In genomic region chrX:47231167-47231566, GRCh38 we compare ENCODE assay signal across 19 cellular contexts. TPM values are rescaled to one million over a fixed set of nuclear protein-coding genes. Genes with fewer than 3 reads are reported as not detected.
DNase-seq lines count a peak whose midpoint lies in the region; ATAC-seq and TF ChIP-seq lines count a peak whose summit lies in the region.
"Had no signal": no experiment of that assay in that cellular context is flagged by ENCODE, and none has a peak within 500 bp of the region (broad histone marks: within the 10 kb centered on the region; RNA-seq: fewer than 3 reads in every experiment).

No MANE protein-coding gene starts in this region.

- no peak overlapping the region for H3K9ac ChIP-seq in mammary epithelial cell (ENCODE audit: insufficient read depth, low read length)

- H3K9me2 ChIP-seq in OCI-LY7 (ENCODE audit: insufficient read depth, low read length) = no peaks in the 10 kb centered on the region

- H3K9me3 ChIP-seq in mammary epithelial cell (replicated peaks; ENCODE audit: insufficient read depth, low read length) = no peaks in the 10 kb centered on the region
- H3K9me3 ChIP-seq in breast epithelium = no peaks in the 10 kb centered on the region
- H3K9me3 ChIP-seq in OCI-LY7 (ENCODE audit: low read length) = no peaks in the 10 kb centered on the region
- H3K9me3 ChIP-seq: right lobe of liver, SJCRH30, tibial nerve had no signal

- dilution Hi-C loops in mammary epithelial cell (cut with HindIII; ENCODE audit: low sequenced_read_pairs) = no loop called here

- no peaks in the 10 kb centered on the region for H4K20me1 ChIP-seq in mammary epithelial cell (ENCODE audit: insufficient read depth, low read length)
- no peaks in the 10 kb centered on the region for H4K20me1 ChIP-seq in OCI-LY7 (ENCODE audit: insufficient read depth, low read length)

- peak overlapping the region; percentile 99 for H3K27ac Mint-ChIP-seq in stimulated activated memory B cell treated with anti-CD40 and anti-IgM and Interleukin-4, amounts not matched to agents 10 μg/mL and 1 μg/mL and 100 μg/mL, for 72 hours
- H3K27ac Mint-ChIP-seq: stimulated activated effector memory CD8-positive, alpha-beta T cell treated with anti-CD3 and anti-CD28 coated beads, Interleukin-12 subunit alpha, Interleukin-12 subunit beta, amount 100 ng/mL, for 72 hours had no signal

- H3K36me3 Mint-ChIP-seq in stimulated activated memory B cell treated with anti-CD40 and anti-IgM and Interleukin-4, amounts not matched to agents 10 μg/mL and 1 μg/mL and 100 μg/mL, for 72 hours = peaks cover 39% of the 10 kb centered on the region

- H3K4me2 ChIP-seq in mammary epithelial cell (ENCODE audit: insufficient read depth, low read depth, low read length) (no peak overlapping the region), OCI-LY7 (ENCODE audit: low read length) (no peak overlapping the region)

- 88% methylated on average over 2 of the region's 2 CpGs for WGBS in mammary epithelial cell (ENCODE audit: low coverage, missing lambda C conversion rate)

- no peaks in the 10 kb centered on the region for H3K9me3 Mint-ChIP-seq in stimulated activated memory B cell treated with anti-CD40 and anti-IgM and Interleukin-4, amounts not matched to agents 10 μg/mL and 1 μg/mL and 100 μg/mL, for 72 hours
- H3K9me3 Mint-ChIP-seq: stimulated activated effector memory CD8-positive, alpha-beta T cell treated with anti-CD3 and anti-CD28 coated beads, Interleukin-12 subunit alpha, Interleukin-12 subunit beta, amount 100 ng/mL, for 72 hours had no signal

- no peak for TF ChIP-seq CTCF in mammary epithelial cell (conservative IDR thresholded peaks at IDR 0.05 in 1 of 2, IDR thresholded peaks at IDR 0.05 in 1 of 2; ENCODE audit: extremely low read depth in 1 of 2, insufficient read depth in 1 of 2, low read depth in 1 of 2, low read length in 2 of 2)
- no peak for TF ChIP-seq CTCF in breast epithelium (IDR thresholded peaks at IDR 0.05)
- TF ChIP-seq CTCF in OCI-LY7 (conservative IDR thresholded peaks at IDR 0.05; ENCODE audit: low read length) = no peak
- no peak for TF ChIP-seq CTCF in foreskin keratinocyte (conservative IDR thresholded peaks at IDR 0.05)

- BruUV-seq in mammary epithelial cell (replicated peaks; lab: Mats Ljungman, UMichigan) (no TSS peak), OCI-LY7 (replicated peaks; lab: Mats Ljungman, UMichigan) (no TSS peak)

- POLR2A ChIA-PET in OCI-LY7 (lab: Charles Lee) = no interaction called here

- DNase-seq in mammary epithelial cell (peak; percentile 14), breast epithelium (ENCODE audit: low spot score in 2 of 2) (no peak), OCI-LY7 (ENCODE audit: low spot score) (no peak), foreskin keratinocyte (no peak), superior temporal gyrus (ENCODE audit: extremely low spot score) (no peak)
- DNase-seq: activated CD8-positive, alpha-beta memory T cell treated with anti-CD3 and anti-CD28 coated beads, Interleukin-2, amount 50 U/mL, for 4 hours; activated gamma-delta T cell treated with Interleukin-2 at 50 U/mL for 16 hours; H7; NCI-H146; NCI-H2171 treated with DMSO at 0.1 percent for 48 hours; SJCRH30 had no signal

- CTCF ChIA-PET in mammary epithelial cell (lab: Charles Lee; ENCODE audit: low non-redundant PET) = interaction anchor here (0.7 kb wide), 1 partner anchor 1572 kb away, joined by 5 read pairs; no protein-coding TSS in a partner anchor
- CTCF ChIA-PET in OCI-LY7 (lab: Charles Lee; ENCODE audit: unreplicated experiment) = no interaction called here

- peaks cover 8% of the 10 kb centered on the region for H3K4me1 Mint-ChIP-seq in stimulated activated memory B cell treated with anti-CD40 and anti-IgM and Interleukin-4, amounts not matched to agents 10 μg/mL and 1 μg/mL and 100 μg/mL, for 72 hours

- no peak overlapping the region for H3K4me3 ChIP-seq in mammary epithelial cell (replicated peaks in 1 of 3; ENCODE audit: insufficient read depth in 1 of 3, low read depth in 2 of 3, low read length in 3 of 3)
- no peak overlapping the region for H3K4me3 ChIP-seq in breast epithelium
- H3K4me3 ChIP-seq in OCI-LY7 (ENCODE audit: low read depth, low read length, poor library complexity, severe bottlenecking) = no peak overlapping the region
- H3K4me3 ChIP-seq: right lobe of liver, SJCRH30, tibial nerve had no signal

- H3K4me3 Mint-ChIP-seq in stimulated activated memory B cell treated with anti-CD40 and anti-IgM and Interleukin-4, amounts not matched to agents 10 μg/mL and 1 μg/mL and 100 μg/mL, for 72 hours = peak overlapping the region; percentile 18
- H3K4me3 Mint-ChIP-seq: stimulated activated effector memory CD8-positive, alpha-beta T cell treated with anti-CD3 and anti-CD28 coated beads, Interleukin-12 subunit alpha, Interleukin-12 subunit beta, amount 100 ng/mL, for 72 hours had no signal

- H3K4me1 ChIP-seq in mammary epithelial cell (ENCODE audit: insufficient read depth, low read length) = peaks cover 10% of the 10 kb centered on the region
- no peaks in the 10 kb centered on the region for H3K4me1 ChIP-seq in breast epithelium
- H3K4me1 ChIP-seq in OCI-LY7 (ENCODE audit: insufficient read depth, low read length, poor library complexity, severe bottlenecking) = peaks cover 17% of the 10 kb centered on the region
- H3K4me1 ChIP-seq in foreskin keratinocyte = peaks cover 8% of the 10 kb centered on the region
- H3K4me1 ChIP-seq: right lobe of liver, SJCRH30 had no signal

- H3K27me3 ChIP-seq in mammary epithelial cell (ENCODE audit: insufficient read depth, low read length) (no peaks in the 10 kb centered on the region), breast epithelium (peaks cover 0 to 40% of the 10 kb centered on the region in 2 donors), foreskin keratinocyte (no peaks in the 10 kb centered on the region)
- H3K27me3 ChIP-seq: right lobe of liver, SJCRH30, tibial nerve had no signal

- intact Hi-C loops in mammary epithelial cell (cut with micrococcal nuclease) (loop anchor here (5.0 kb wide), 2 partner anchors 66 to 131 kb away; no protein-coding TSS in a partner anchor), breast epithelium (cut with DNase I; ENCODE audit: low total_unique reads) (no loop called here), OCI-LY7 (cut with micrococcal nuclease; ENCODE audit: unreplicated experiment) (no loop called here)

- TF ChIP-seq POLR2A in breast epithelium (IDR thresholded peaks at IDR 0.05) = no peak

- H2AFZ ChIP-seq in mammary epithelial cell (ENCODE audit: low read depth, low read length) (no peak overlapping the region), OCI-LY7 (ENCODE audit: low read length) (no peak overlapping the region)

- ATAC-seq in foreskin keratinocyte (no peak), HG02763 (IDR thresholded peaks at IDR 0.05; ENCODE audit: unreplicated experiment) (no peak), HG02840 (IDR thresholded peaks at IDR 0.05; ENCODE audit: low FRiP score, unreplicated experiment) (no peak)
- ATAC-seq in stimulated activated memory B cell treated with anti-CD40 and anti-IgM and Interleukin-4, amounts not matched to agents 10 μg/mL and 1 μg/mL and 100 μg/mL, for 72 hours = no peak
- ATAC-seq: activated CD4-positive, CD25-positive, alpha-beta regulatory T cell treated with anti-CD3 and anti-CD28 coated beads, Interleukin-2, amount 50 U/mL, for 24 hours; left lobe of liver; right lobe of liver; stimulated activated effector memory CD8-positive, alpha-beta T cell treated with anti-CD3 and anti-CD28 coated beads, Interleukin-12 subunit alpha, Interleukin-12 subunit beta, amount 100 ng/mL, for 72 hours had no signal

- H3K36me3 ChIP-seq in mammary epithelial cell (ENCODE audit: insufficient read depth, low read length) (peaks cover 12% of the 10 kb centered on the region), breast epithelium (no peaks in the 10 kb centered on the region), OCI-LY7 (ENCODE audit: insufficient read depth, low read length) (peaks cover 45% of the 10 kb centered on the region)
- H3K36me3 ChIP-seq: SJCRH30 had no signal

- H3K27ac ChIP-seq in mammary epithelial cell (ENCODE audit: insufficient read depth, low read depth, low read length) (no peak overlapping the region), breast epithelium (peak overlapping the region in 1 of 2 donors; percentile 96), OCI-LY7 (ENCODE audit: low read depth, low read length, poor library complexity, severe bottlenecking) (peak overlapping the region; percentile 91), foreskin keratinocyte (peak overlapping the region; percentile 97)
- H3K27ac ChIP-seq: right lobe of liver, SJCRH30 had no signal

- H3K27me3 Mint-ChIP-seq in stimulated activated memory B cell treated with anti-CD40 and anti-IgM and Interleukin-4, amounts not matched to agents 10 μg/mL and 1 μg/mL and 100 μg/mL, for 72 hours = no peaks in the 10 kb centered on the region

- in situ Hi-C loops in mammary epithelial cell (cut with MboI; ENCODE audit: low sequenced_read_pairs in 2 of 2) = no loop called here

- H3K79me2 ChIP-seq in mammary epithelial cell (ENCODE audit: insufficient read depth, low read length) (peaks cover 13% of the 10 kb centered on the region), OCI-LY7 (ENCODE audit: insufficient read depth, low read depth, low read length) (peaks cover 25% of the 10 kb centered on the region)

RNA-seq across cellular contexts. Expression of gene USP11, which starts 1.6 kb away (rescaled TPM):
- 10 to 100 TPM; 23.7 to 27.3 TPM for total RNA-seq in mammary epithelial cell
- 14.2 TPM for polyA plus RNA-seq in mammary epithelial cell
- polyA minus RNA-seq in mammary epithelial cell = 71.7 TPM
- total RNA-seq in breast epithelium = 10 to 100 TPM; 21.3 to 42.0 (median 29.4) TPM
- total RNA-seq in OCI-LY7 (2014; rRNA removed; shearing (Covaris generic)) = 46.5 and 49.3 TPM in 2 replicates
- total RNA-seq in OCI-LY7 (2022) = 91.8 and 106 TPM in 2 replicates
- 14.1 and 15.6 TPM in 2 replicates for total RNA-seq in foreskin keratinocyte
- 10.5 and 12.0 TPM in 2 replicates for polyA plus RNA-seq in foreskin keratinocyte

RNA-seq across cellular contexts. Expression of gene CDK16, which starts 12.7 kb away (rescaled TPM):
- total RNA-seq in mammary epithelial cell (100 to 1,000 TPM; 110 to 163 TPM), breast epithelium (10 to 100 TPM; 65.9 to 80.2 (median 73.1) TPM), OCI-LY7 (2022) (86.1 and 98.9 TPM in 2 replicates), foreskin keratinocyte (84.1 and 94.2 TPM in 2 replicates)
- polyA plus RNA-seq in mammary epithelial cell (176 TPM), foreskin keratinocyte (79.6 and 90.8 TPM in 2 replicates)
- 203 TPM for polyA minus RNA-seq in mammary epithelial cell
- total RNA-seq in OCI-LY7 (2014; rRNA removed; shearing (Covaris generic)) = 49.3 and 68.5 TPM in 2 replicates

RNA-seq across cellular contexts. Expression of gene UBA1, which starts 37.5 kb away (rescaled TPM):
- 100 to 1,000 TPM; 231 to 360 TPM for total RNA-seq in mammary epithelial cell
- polyA plus RNA-seq in mammary epithelial cell = 359 TPM
- polyA minus RNA-seq in mammary epithelial cell = 578 TPM
- total RNA-seq in breast epithelium = 100 to 1,000 TPM; 109 to 149 (median 141) TPM
- total RNA-seq in OCI-LY7 (2014; rRNA removed; shearing (Covaris generic)) = 137 and 169 TPM in 2 replicates
- 294 and 296 TPM in 2 replicates for total RNA-seq in OCI-LY7 (2022)
- total RNA-seq in foreskin keratinocyte = 178 and 181 TPM in 2 replicates
- polyA plus RNA-seq in foreskin keratinocyte = 161 and 163 TPM in 2 replicates
